In genomic region chr2:144456680-144457079, GRCh38 we compare ENCODE assay signal across 8 cellular contexts.
DNase-seq lines count a peak whose midpoint lies in the region; ATAC-seq and TF ChIP-seq lines count a peak whose summit lies in the region.

No MANE protein-coding gene starts in this region.

- H3K4me1 ChIP-seq in lower lobe of right lung: peaks cover 94% of the 10 kb centered on the region

- ATAC-seq in GM18861 (IDR thresholded peaks at IDR 0.05; ENCODE audit: unreplicated experiment): peak; percentile 83
- ATAC-seq in HG03354 (IDR thresholded peaks at IDR 0.05; ENCODE audit: poor library complexity, severe bottlenecking, unreplicated experiment): peak; percentile 67
- ATAC-seq in lower lobe of right lung: peak; percentile 73 to 88
- no peak for ATAC-seq in HG03025 (IDR thresholded peaks at IDR 0.05; ENCODE audit: low FRiP score, unreplicated experiment)

- DNase-seq in astrocyte of the hippocampus (ENCODE audit: low read depth, low spot score): peak; percentile 61
- no peak for DNase-seq in lower lobe of right lung
- DNase-seq in stimulated activated naive CD4-positive, alpha-beta T cell treated with Interleukin-2 at 50 U/mL for 16 hours (lab: John Stamatoyannopoulos, UW): no peak
- no peak for DNase-seq in DMS153 (lab: John Stamatoyannopoulos, UW)
- no peak for DNase-seq in stimulated activated CD4-positive, alpha-beta T cell treated with anti-CD3 and anti-CD28 coated beads, Interleukin-4, amount 100 ng/mL, for 4 hours

- H3K27me3 ChIP-seq in lower lobe of right lung (ENCODE audit: low read depth): no peaks in the 10 kb centered on the region

- no peak for TF ChIP-seq CTCF in lower lobe of right lung (IDR thresholded peaks at IDR 0.05)

- H3K4me3 ChIP-seq in lower lobe of right lung: no peak overlapping the region

- intact Hi-C loops in lower lobe of right lung (cut with DNase I): no loop called here

- no peaks in the 10 kb centered on the region for H3K36me3 ChIP-seq in lower lobe of right lung

- H3K27ac ChIP-seq in lower lobe of right lung: no peak overlapping the region

- H3K9me3 ChIP-seq in lower lobe of right lung: no peaks in the 10 kb centered on the region
